ENCODE assay signal across 9 cellular contexts in the genomic region with DNA sequence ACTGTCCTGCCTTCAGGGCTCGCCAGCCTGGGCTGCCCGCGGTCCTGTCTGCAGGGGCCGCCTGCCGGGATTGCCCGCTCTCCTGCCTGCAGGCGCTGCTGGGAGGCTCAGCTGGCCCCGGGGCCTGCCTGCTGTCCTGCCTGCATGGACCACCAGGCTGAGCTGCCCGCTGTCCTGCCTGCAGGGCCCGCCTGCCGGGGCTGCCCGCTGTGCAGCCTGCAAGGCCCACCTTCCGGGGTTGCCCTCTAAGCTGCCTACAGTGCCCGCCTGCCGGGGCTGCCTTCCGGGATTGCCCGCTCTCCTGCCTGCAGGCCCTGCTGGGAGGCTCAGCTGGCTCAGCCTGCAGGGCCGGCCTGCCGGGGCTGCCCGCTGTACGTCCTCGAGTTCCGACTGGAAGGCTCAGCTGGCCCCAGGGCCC.
DNase-seq lines count a peak whose midpoint lies in the region; ATAC-seq and TF ChIP-seq lines count a peak whose summit lies in the region.
"Had no signal": no experiment of that assay in that cellular context is flagged by ENCODE, and none has a peak within 500 bp of the region (broad histone marks: within the 10 kb centered on the region; RNA-seq: fewer than 3 reads in every experiment).

No MANE protein-coding gene starts in this region.

- H3K9me3 Mint-ChIP-seq in Calu3 (ENCODE audit: low read depth, unreplicated experiment), result peaks cover 9% of the 10 kb centered on the region

- H3K4me3 ChIP-seq in fibroblast of mammary gland (ENCODE audit: control insufficient read depth, low read depth, low read length), result peak overlapping the region; percentile 33
- H3K4me3 ChIP-seq: A549 had no signal

- no peak for TF ChIP-seq CTCF in fibroblast of mammary gland (conservative IDR thresholded peaks at IDR 0.05; ENCODE audit: control insufficient read depth, insufficient read depth, low read depth, low read length)
- no peak for TF ChIP-seq CTCF in Calu3 (IDR thresholded peaks at IDR 0.05; ENCODE audit: unreplicated experiment)

- no peak overlapping the region for H3K4me3 Mint-ChIP-seq in Calu3 (ENCODE audit: low read depth, unreplicated experiment)

- no peaks in the 10 kb centered on the region for H3K27me3 Mint-ChIP-seq in Calu3 (ENCODE audit: unreplicated experiment)

- no peak for ATAC-seq in GM21717 (IDR thresholded peaks at IDR 0.05; ENCODE audit: unreplicated experiment)
- ATAC-seq: A549 had no signal

- BruUV-seq in Calu3 (replicated peaks; lab: Mats Ljungman, UMichigan), result no TSS peak

- CTCF ChIA-PET in Calu3 (lab: Charles Lee), result no interaction called here

- DNase-seq in DMS53 (lab: John Stamatoyannopoulos, UW), result peak; percentile 26
- DNase-seq in DMS53 treated with DMSO at 0.1 percent for 48 hours (lab: John Stamatoyannopoulos, UW; ENCODE audit: unreplicated experiment), result no peak
- DNase-seq in activated CD4-positive, CD25-positive, alpha-beta regulatory T cell treated with anti-CD3 and anti-CD28 coated beads, Interleukin-2, amount 50 U/mL, for 72 hours, result peak; percentile 56
- peak; percentile 19 for DNase-seq in fibroblast of mammary gland (ENCODE audit: low read depth)
- peak; percentile 26 to 55 for DNase-seq in stimulated activated CD4-positive, alpha-beta T cell treated with anti-CD3 and anti-CD28 coated beads, Interleukin-4, amount 100 ng/mL, for 48 hours (ENCODE audit: low read depth in 2 of 2)
- DNase-seq in middle frontal gyrus (ENCODE audit: extremely low spot score, low spot score), result no peak
- DNase-seq in Calu3, result no peak

- no peak overlapping the region for H3K27ac Mint-ChIP-seq in Calu3 (ENCODE audit: unreplicated experiment)

- no peaks in the 10 kb centered on the region for H3K36me3 Mint-ChIP-seq in Calu3 (ENCODE audit: insufficient read depth, unreplicated experiment)

- intact Hi-C loops in Calu3 (cut with micrococcal nuclease; ENCODE audit: unreplicated experiment), result no loop called here

- no peaks in the 10 kb centered on the region for H3K4me1 Mint-ChIP-seq in Calu3 (ENCODE audit: low read depth, unreplicated experiment)

Comparison
In these comparisons a context has a peak if more than half of its experiments do, and no peak if none do; other contexts are left out.
1. DNase-seq: peak in DMS53 (single experiment), activated CD4-positive, CD25-positive, alpha-beta regulatory T cell treated with anti-CD3 and anti-CD28 coated beads, Interleukin-2, amount 50 U/mL, for 72 hours (single experiment), fibroblast of mammary gland (single experiment) and stimulated activated CD4-positive, alpha-beta T cell treated with anti-CD3 and anti-CD28 coated beads, Interleukin-4, amount 100 ng/mL, for 48 hours (2 of 2); none in DMS53 treated with DMSO at 0.1 percent for 48 hours (single experiment), middle frontal gyrus (single experiment) and Calu3 (single experiment).